In genomic region chr5:149376711-149377447, GRCh38 we compare ENCODE assay signal across 2 cellular contexts.
TF ChIP-seq lines count a peak whose summit lies in the region.

No MANE protein-coding gene starts in this region.

TF ChIP-seq in WTC11, 78 proteins besides CTCF, POLR2A, EP300 and RAD21:
- TF ChIP-seq ERG (CRISPR knock-in tag; IDR thresholded peaks at IDR 0.05) (no peak), USF1 (CRISPR knock-in tag; IDR thresholded peaks at IDR 0.05) (no peak), ZNF281 (CRISPR knock-in tag; IDR thresholded peaks at IDR 0.05) (no peak), TEAD1 (CRISPR knock-in tag; IDR thresholded peaks at IDR 0.05) (no peak), USF2 (CRISPR knock-in tag; IDR thresholded peaks at IDR 0.05) (no peak), ZNF317 (CRISPR knock-in tag; IDR thresholded peaks at IDR 0.05; ENCODE audit: borderline replicate concordance, low read depth) (no peak), ZBTB43 (CRISPR knock-in tag; IDR thresholded peaks at IDR 0.05) (no peak)
TF ChIP-seq in WTC11: peak in this region for 0.

TF ChIP-seq in H1, 55 proteins besides CTCF, POLR2A, EP300 and RAD21:
- TF ChIP-seq CEBPB (IDR thresholded peaks at IDR 0.05; ENCODE audit: low read depth, low read length) (no peak), RXRA (IDR thresholded peaks at IDR 0.05; ENCODE audit: insufficient read depth, low read depth, low read length) (no peak), CTBP2 (IDR thresholded peaks at IDR 0.05; ENCODE audit: borderline replicate concordance, insufficient read depth, insufficient read length, low read length) (no peak), SP1 (IDR thresholded peaks at IDR 0.05; ENCODE audit: low read depth, low read length) (no peak), USF2 (IDR thresholded peaks at IDR 0.05; ENCODE audit: low read length) (no peak), MAFK (IDR thresholded peaks at IDR 0.05; ENCODE audit: low read depth, low read length) (no peak), ATF3 (IDR thresholded peaks at IDR 0.05; ENCODE audit: insufficient read depth, low read depth, low read length) (no peak), RBBP5 (IDR thresholded peaks at IDR 0.05; ENCODE audit: borderline replicate concordance, low read depth, low read length) (no peak), SIX5 (IDR thresholded peaks at IDR 0.05; ENCODE audit: low read depth, low read length) (no peak), SP2 (IDR thresholded peaks at IDR 0.05; ENCODE audit: low read length) (no peak), MAX (IDR thresholded peaks at IDR 0.05) (no peak), KDM4A (IDR thresholded peaks at IDR 0.05; ENCODE audit: low read depth, low read length, severe bottlenecking) (no peak)
TF ChIP-seq in H1: peak in this region for 0.
